ENCODE assay signal across 37 cellular contexts in genomic region chr9:101337237-101337636, GRCh38. TPM values are rescaled to one million over a fixed set of nuclear protein-coding genes. Genes with fewer than 3 reads are reported as not detected.
DNase-seq lines count a peak whose midpoint lies in the region; ATAC-seq, FAIRE-seq and TF ChIP-seq lines count a peak whose summit lies in the region.
"Had no signal": no experiment of that assay in that cellular context is flagged by ENCODE, and none has a peak within 500 bp of the region (broad histone marks: within the 10 kb centered on the region; RNA-seq: fewer than 3 reads in every experiment).

No MANE protein-coding gene starts in this region.

- H3K27ac ChIP-seq in A549 (peak overlapping the region in 1 of 2 experiments; percentile 16; a peak in 3 of 6 replicates), neural cell (ENCODE audit: low read length) (no peak overlapping the region), osteoblast (ENCODE audit: low read depth, low read length) (no peak overlapping the region), PC-3 (ENCODE audit: low read length) (no peak overlapping the region)
- H3K27ac ChIP-seq: 22Rv1; BLaER1; BLaER1 treated with 17β-estradiol and CSF1 and Interleukin-3, amounts not matched to agents 10 nM and 100 nM; C4-2B had no signal

- H3K9ac ChIP-seq in neural cell (ENCODE audit: low read length) (no peak overlapping the region), PC-3 (ENCODE audit: low read length) (no peak overlapping the region)
- H3K9ac ChIP-seq: BLaER1; BLaER1 treated with 17β-estradiol and CSF1 and Interleukin-3, amounts not matched to agents 10 nM and 100 nM had no signal

- H3K27me3 ChIP-seq in neural cell (ENCODE audit: insufficient read depth, low read depth, low read length) (no peaks in the 10 kb centered on the region), osteoblast (ENCODE audit: insufficient read depth, low read length) (no peaks in the 10 kb centered on the region), PC-3 (ENCODE audit: low read length) (peaks cover 17% of the 10 kb centered on the region; the same call in 1 of the 2 replicates)
- H3K27me3 ChIP-seq: BE2C; BLaER1; BLaER1 treated with 17β-estradiol and CSF1 and Interleukin-3, amounts not matched to agents 10 nM and 100 nM had no signal

- CTCF ChIA-PET in A549 (lab: Yijun Ruan, JAX) (interaction anchor here (0.8 to 1.2 kb wide), 4 partner anchors 8 to 34 kb away, joined by 3 to 5 read pairs (median 3); no protein-coding TSS in a partner anchor), PC-3 (lab: Charles Lee) (no interaction called here)

- ATAC-seq in A549 (no peak), HG02885 (IDR thresholded peaks at IDR 0.05; ENCODE audit: poor library complexity, unreplicated experiment) (no peak), PC-3 (no peak), HG03442 (IDR thresholded peaks at IDR 0.05; ENCODE audit: unreplicated experiment) (no peak)
- ATAC-seq: CD8-positive, alpha-beta T cell had no signal

- TF ChIP-seq CTCF in A549 (IDR thresholded peaks at IDR 0.05) = no peak
- TF ChIP-seq CTCF in neural cell (IDR thresholded peaks at IDR 0.05; ENCODE audit: poor library complexity, severe bottlenecking) = no peak
- no peak for TF ChIP-seq CTCF in osteoblast (IDR thresholded peaks at IDR 0.05; ENCODE audit: extremely low read depth, low read depth, low read length)
- TF ChIP-seq CTCF in PC-3 (conservative IDR thresholded peaks at IDR 0.05; ENCODE audit: low read depth, low read length) = no peak

- peak; percentile 32 for FAIRE-seq in A549 (lab: Jason Lieb, UNC)
- FAIRE-seq: A204.1, D721Med had no signal

- DNase-seq in A549 (ENCODE audit: low read depth in 1 of 2, low spot score in 1 of 2) (no peak), osteoblast (ENCODE audit: insufficient read length, low spot score, missing footprints) (peak; percentile 31), PC-3 (no peak)
- DNase-seq: 8988T; ACHN; AML-193; BE2C; C1 segment of cervical spinal cord; Caco-2; Calu3; CD4-positive, alpha-beta memory T cell; CD4-positive, alpha-beta T cell; CD4-positive, CD25-positive, alpha-beta regulatory T cell; CD8-positive, alpha-beta memory T cell; CD8-positive, alpha-beta T cell; COR-L47; DMS 273 treated with DMSO at 0.1 percent for 48 hours; DMS153; DMS53; DMS79; DMS79 treated with DMSO at 0.1 percent for 48 hours; DND-41; EL had no signal

- no peak for TF ChIP-seq RAD21 in A549 (conservative IDR thresholded peaks at IDR 0.05 in 1 of 2, IDR thresholded peaks at IDR 0.05 in 1 of 2)
- TF ChIP-seq RAD21 in neural cell (conservative IDR thresholded peaks at IDR 0.05) = no peak

- H3K4me1 ChIP-seq in A549 = no peaks in the 10 kb centered on the region
- H3K4me1 ChIP-seq in osteoblast (ENCODE audit: insufficient read depth, low read length) = no peaks in the 10 kb centered on the region
- no peaks in the 10 kb centered on the region for H3K4me1 ChIP-seq in PC-3 (ENCODE audit: insufficient read depth, low read length)
- H3K4me1 ChIP-seq: BE2C; BLaER1; BLaER1 treated with 17β-estradiol and CSF1 and Interleukin-3, amounts not matched to agents 10 nM and 100 nM had no signal

- 83% methylated on average over 2 of the region's 2 CpGs for WGBS in A549 (ENCODE audit: missing lambda C conversion rate)

- no peaks in the 10 kb centered on the region for H3K79me2 ChIP-seq in neural cell (replicated peaks; ENCODE audit: insufficient read depth, low read length)
- H3K79me2 ChIP-seq in osteoblast (ENCODE audit: insufficient read depth, low read length) = no peaks in the 10 kb centered on the region
- H3K79me2 ChIP-seq in PC-3 (ENCODE audit: low read length) = no peaks in the 10 kb centered on the region

- no peaks in the 10 kb centered on the region for H3K36me3 ChIP-seq in neural cell (ENCODE audit: insufficient read depth, low read length)
- H3K36me3 ChIP-seq in osteoblast (ENCODE audit: insufficient read depth, low read length) = no peaks in the 10 kb centered on the region
- H3K36me3 ChIP-seq in PC-3 (ENCODE audit: low read depth, low read length) = no peaks in the 10 kb centered on the region
- H3K36me3 ChIP-seq: BE2C; BLaER1; BLaER1 treated with 17β-estradiol and CSF1 and Interleukin-3, amounts not matched to agents 10 nM and 100 nM had no signal

- H3F3A ChIP-seq in neural cell (ENCODE audit: insufficient read depth, low read length, poor library complexity, severe bottlenecking) (no peaks in the 10 kb centered on the region), PC-3 (ENCODE audit: low read length, unreplicated experiment) (no peaks in the 10 kb centered on the region)

- H3K4me2 ChIP-seq in A549 (no peak overlapping the region), neural cell (ENCODE audit: low read length) (no peak overlapping the region), osteoblast (ENCODE audit: insufficient read depth, low read length) (no peak overlapping the region), PC-3 (ENCODE audit: low read length) (no peak overlapping the region)
- H3K4me2 ChIP-seq: BLaER1; BLaER1 treated with 17β-estradiol and CSF1 and Interleukin-3, amounts not matched to agents 10 nM and 100 nM had no signal

- no peak for TF ChIP-seq EP300 in A549 (IDR thresholded peaks at IDR 0.05)
- peak; percentile 72 for TF ChIP-seq EP300 in neural cell (conservative IDR thresholded peaks at IDR 0.05; ENCODE audit: poor library complexity, severe bottlenecking)

- TF ChIP-seq POLR2A in A549 (IDR thresholded peaks at IDR 0.05; ENCODE audit: low read length) = no peak

- POLR2A ChIA-PET in A549 (lab: Yijun Ruan, JAX) = no interaction called here
- POLR2A ChIA-PET in PC-3 (lab: Charles Lee; ENCODE audit: unreplicated experiment) = no interaction called here

- H3K9me2 ChIP-seq in neural cell (ENCODE audit: insufficient read depth, low read length) (no peaks in the 10 kb centered on the region), PC-3 (replicated peaks; ENCODE audit: low read length) (no peaks in the 10 kb centered on the region)

- H4K20me1 ChIP-seq in neural cell (ENCODE audit: insufficient read depth) (no peaks in the 10 kb centered on the region), osteoblast (ENCODE audit: insufficient read depth, low read length) (no peaks in the 10 kb centered on the region), PC-3 (ENCODE audit: low read length) (no peaks in the 10 kb centered on the region)
- H4K20me1 ChIP-seq: BLaER1; BLaER1 treated with 17β-estradiol and CSF1 and Interleukin-3, amounts not matched to agents 10 nM and 100 nM had no signal

- intact Hi-C loops in PC-3 (cut with micrococcal nuclease) = no loop called here

- BruUV-seq in PC-3 (replicated peaks; lab: Mats Ljungman, UMichigan) = no TSS peak

- H3K9me3 ChIP-seq in A549 = no peaks in the 10 kb centered on the region
- no peaks in the 10 kb centered on the region for H3K9me3 ChIP-seq in neural cell (ENCODE audit: low read length)
- H3K9me3 ChIP-seq in osteoblast (ENCODE audit: low read depth, low read length) = no peaks in the 10 kb centered on the region
- H3K9me3 ChIP-seq in PC-3 (ENCODE audit: low read length) = no peaks in the 10 kb centered on the region
- H3K9me3 ChIP-seq: BE2C, BLaER1, Caco-2 had no signal

- H3K4me3 ChIP-seq in A549 = no peak overlapping the region
- H3K4me3 ChIP-seq in neural cell (ENCODE audit: low read length) = no peak overlapping the region
- H3K4me3 ChIP-seq in osteoblast (ENCODE audit: insufficient read depth, low read length) = no peak overlapping the region
- no peak overlapping the region for H3K4me3 ChIP-seq in PC-3 (ENCODE audit: low read length)
- H3K4me3 ChIP-seq: BLaER1; BLaER1 treated with 17β-estradiol and CSF1 and Interleukin-3, amounts not matched to agents 10 nM and 100 nM had no signal

- H2AFZ ChIP-seq in neural cell (ENCODE audit: low read depth, low read length) (no peak overlapping the region), osteoblast (ENCODE audit: low read length) (no peak overlapping the region), PC-3 (ENCODE audit: low read length) (no peak overlapping the region)

TF ChIP-seq in A549, 52 proteins besides CTCF, POLR2A, EP300 and RAD21 (continues in another document):
- no peak for TF ChIP-seq CEBPB (IDR thresholded peaks at IDR 0.05)
- no peak for TF ChIP-seq CBX2 (IDR thresholded peaks at IDR 0.05; ENCODE audit: borderline replicate concordance, low read depth)
- TF ChIP-seq HES2 (IDR thresholded peaks at IDR 0.05) = no peak

TF ChIP-seq in neural cell, 6 proteins besides CTCF, POLR2A, EP300 and RAD21:
- TF ChIP-seq REST (IDR thresholded peaks at IDR 0.05; ENCODE audit: borderline replicate concordance) (no peak), POLR2AphosphoS5 (IDR thresholded peaks at IDR 0.05) (peak; percentile 81)

RNA-seq across cellular contexts. Expression of gene BAAT, which starts 47.6 kb away (rescaled TPM):
- 9.1 TPM in 2 replicates for polyA plus RNA-seq in A549 (2011; rRNA removed)
- polyA plus RNA-seq in A549 (2012; cell fraction: cytosol; rRNA removed) = 1.9 and 2.3 TPM in 2 replicates
- polyA plus RNA-seq in A549 (2012; cell fraction: nucleus; rRNA removed) = 2.2 and 4.3 TPM in 2 replicates
- 10.1 to 13.6 TPM (median 10.9 TPM) in 3 replicates for polyA plus RNA-seq in A549 (2017; fragmentation: RNase III; extraction: RNeasy Plus Mini Kit Qiagen cat#74134 plus additional on column Dnase treatment)
- 6.2 and 6.7 TPM in 2 replicates for polyA minus RNA-seq in A549 (2011; rRNA and poly(A)+ RNA removed)
- polyA plus RNA-seq in neural cell = 0.44 and 0.61 TPM in 2 replicates
- 0.35 and 0.73 TPM in 2 replicates for polyA minus RNA-seq in neural cell
- total RNA-seq in osteoblast = under 0.01 TPM in 1 of 2 replicates, not detected in the other
- total RNA-seq in PC-3 (2014; rRNA removed) = 0.07 TPM in 1 of 2 replicates, not detected in the other
- total RNA-seq: A172; B cell; CD4-positive, alpha-beta T cell; CD8-positive, alpha-beta memory T cell; CD8-positive, alpha-beta T cell had no signal
- polyA plus RNA-seq: AG04450, BJ, CD14-positive monocyte had no signal
